In genomic region chr12:24226745-24227350, GRCh38 we compare ENCODE assay signal across 8 cellular contexts.
A peak's percentile ranks its signal among the peaks of the same experiment; 100 is the strongest.
DNase-seq lines count a peak whose midpoint lies in the region; ATAC-seq and TF ChIP-seq lines count a peak whose summit lies in the region.

No MANE protein-coding gene starts in this region.

- TF ChIP-seq CTCF in epithelial cell of esophagus (IDR thresholded peaks at IDR 0.05; ENCODE audit: insufficient read depth, low read depth, low read length, missing control alignments) = no peak

- intact Hi-C loops in posterior vena cava (cut with DNase I) = no loop called here

- DNase-seq in EH (ENCODE audit: low read depth) = peak; percentile 65
- peak; percentile 60 for DNase-seq in OCI-M1 (lab: John Stamatoyannopoulos, UW)
- DNase-seq in epithelial cell of esophagus (ENCODE audit: low read depth) = peak; percentile 89
- peak; percentile 85 for DNase-seq in non-pigmented ciliary epithelial cell (ENCODE audit: low read depth)
- no peak for DNase-seq in posterior vena cava (ENCODE audit: low spot score)
- no peak for DNase-seq in NCI-H524 (lab: John Stamatoyannopoulos, UW)

- ATAC-seq in GM21360 (IDR thresholded peaks at IDR 0.05; ENCODE audit: unreplicated experiment) (no peak), HG02623 (IDR thresholded peaks at IDR 0.05; ENCODE audit: unreplicated experiment) (no peak)

- H3K4me3 ChIP-seq in epithelial cell of esophagus (ENCODE audit: low read length) = no peak overlapping the region

Comparison
In these comparisons a context has a peak if more than half of its experiments do, and no peak if none do; other contexts are left out.
1. DNase-seq: peak in EH (single experiment), OCI-M1 (single experiment), epithelial cell of esophagus (single experiment) and non-pigmented ciliary epithelial cell (single experiment); none in posterior vena cava (single experiment) and NCI-H524 (0 of 2).